9 cellular contexts compared by ENCODE assay signal in the genomic region with DNA sequence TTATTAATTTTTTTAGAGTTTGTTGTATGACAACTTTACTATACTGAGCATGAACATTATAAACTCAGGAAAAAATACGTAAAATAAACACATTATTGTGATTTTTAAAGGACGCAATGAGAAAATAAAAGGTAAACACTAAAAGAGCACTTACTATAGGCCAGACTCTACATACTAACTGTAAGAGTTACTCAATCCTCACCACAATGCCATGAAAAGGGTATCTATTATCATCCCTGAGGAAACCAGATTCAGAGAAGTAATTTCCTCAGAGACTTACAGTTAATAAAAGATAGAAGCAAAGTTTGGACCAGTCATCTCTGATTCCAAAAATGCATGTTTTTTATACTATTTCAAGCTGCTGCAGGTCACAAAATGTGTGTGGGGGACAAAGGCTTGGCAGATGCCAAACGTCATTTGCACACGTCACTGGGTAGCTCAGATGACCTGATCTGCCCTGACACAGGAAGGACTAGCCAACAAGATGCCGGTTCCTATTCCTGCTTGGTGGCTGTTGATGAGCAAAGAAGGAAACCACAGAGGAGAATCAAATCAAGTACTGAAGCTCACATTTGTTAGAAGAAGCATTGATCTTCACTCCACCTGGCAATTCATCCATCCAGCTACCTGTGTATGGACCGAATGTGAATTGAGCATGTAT. TPM values are rescaled to one million over a fixed set of nuclear protein-coding genes. Genes with fewer than 3 reads are reported as not detected.
DNase-seq lines count a peak whose midpoint lies in the region; ATAC-seq lines count a peak whose summit lies in the region.
"Had no signal": no experiment of that assay in that cellular context is flagged by ENCODE, and none has a peak within 500 bp of the region (broad histone marks: within the 10 kb centered on the region; RNA-seq: fewer than 3 reads in every experiment).

No MANE protein-coding gene starts in this region.

- peak overlapping the region; percentile 81 to 97 (median 88) for H3K27ac Mint-ChIP-seq in IgD-negative memory B cell
- peak overlapping the region; percentile 92 for H3K27ac Mint-ChIP-seq in activated naive CD8-positive, alpha-beta T cell

- H3K9me3 Mint-ChIP-seq in IgD-negative memory B cell = no peaks in the 10 kb centered on the region
- H3K9me3 Mint-ChIP-seq in activated naive CD8-positive, alpha-beta T cell (ENCODE audit: low read depth) = no peaks in the 10 kb centered on the region

- peak overlapping the region; percentile 27 to 83 (median 57) for H3K4me3 Mint-ChIP-seq in IgD-negative memory B cell
- peak overlapping the region; percentile 15 for H3K4me3 Mint-ChIP-seq in activated naive CD8-positive, alpha-beta T cell

- H3K36me3 Mint-ChIP-seq in IgD-negative memory B cell = peaks cover 7% of the 10 kb centered on the region
- H3K36me3 Mint-ChIP-seq in activated naive CD8-positive, alpha-beta T cell = peaks cover 18% of the 10 kb centered on the region

- peaks cover 52 to 68% (median 53%) of the 10 kb centered on the region in 3 donors for H3K4me1 Mint-ChIP-seq in IgD-negative memory B cell
- H3K4me1 Mint-ChIP-seq in activated naive CD8-positive, alpha-beta T cell (ENCODE audit: low read depth) = peaks cover 69% of the 10 kb centered on the region

- ATAC-seq in HG03342 (IDR thresholded peaks at IDR 0.05; ENCODE audit: unreplicated experiment) = no peak
- ATAC-seq in GM19023 (IDR thresholded peaks at IDR 0.05; ENCODE audit: unreplicated experiment) = no peak

- H3K27me3 Mint-ChIP-seq in IgD-negative memory B cell = no peaks in the 10 kb centered on the region
- no peaks in the 10 kb centered on the region for H3K27me3 Mint-ChIP-seq in activated naive CD8-positive, alpha-beta T cell

- DNase-seq in T-helper 2 cell (peak in 3 of 5 experiments; percentile 51 to 89 (median 71)), OCI-M1 (lab: John Stamatoyannopoulos, UW) (no peak), HCEC 1CT (no peak)
- DNase-seq in stimulated activated CD8-positive, alpha-beta memory T cell treated with anti-CD3 and anti-CD28 coated beads, Interleukin-12 subunit alpha, Interleukin-12 subunit beta, amount 100 ng/mL, for 1 hour (ENCODE audit: low read depth) = peak; percentile 38

RNA-seq across cellular contexts. Expression of gene KLHL6, which starts 42.3 kb away (rescaled TPM):
- polyA plus RNA-seq in IgD-negative memory B cell = 31.3 TPM
- polyA plus RNA-seq: cardiac muscle cell had no signal

Comparison
In these comparisons a context has a peak if more than half of its experiments do, and no peak if none do; other contexts are left out.
1. DNase-seq: peak in T-helper 2 cell (3 of 5) and stimulated activated CD8-positive, alpha-beta memory T cell treated with anti-CD3 and anti-CD28 coated beads, Interleukin-12 subunit alpha, Interleukin-12 subunit beta, amount 100 ng/mL, for 1 hour (single experiment); none in OCI-M1 (single experiment) and HCEC 1CT (single experiment).